20 cellular contexts compared by ENCODE assay signal in the genomic region with DNA sequence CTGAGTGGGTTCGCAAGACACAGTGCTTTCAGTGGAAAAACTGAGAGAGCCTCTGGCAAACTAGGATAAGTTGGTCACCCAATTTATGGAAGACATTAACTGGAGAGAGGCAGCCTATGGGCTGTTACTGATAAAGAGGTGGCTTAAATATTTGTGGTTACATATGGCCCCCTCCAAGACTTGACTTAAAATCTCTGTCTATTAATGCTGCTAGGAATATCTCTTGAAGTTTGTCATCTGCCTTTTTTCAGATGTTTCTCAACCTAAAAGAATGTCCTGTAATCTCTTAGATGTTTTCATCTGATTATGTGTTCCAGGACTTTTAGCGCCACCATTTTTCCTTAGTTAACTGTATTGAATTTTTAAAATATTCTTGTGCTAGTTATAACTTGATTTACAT.
"Had no signal": no experiment of that assay in that cellular context is flagged by ENCODE, and none has a peak within 500 bp of the region (broad histone marks: within the 10 kb centered on the region; RNA-seq: fewer than 3 reads in every experiment).

No MANE protein-coding gene starts in this region.

- H3K27ac Mint-ChIP-seq: activated naive CD4-positive, alpha-beta T cell treated with anti-CD3 and anti-CD28 coated beads, Interleukin-2, amount 10 ng/mL, durations not matched to agents 7 days and 5 days; T-helper 2 cell treated with Interferon-gamma antibody and Interleukin-4, amounts not matched to agents 5 μg/mL and 100 μg/mL, for 36 hours had no signal

- H3K4me3 ChIP-seq: body of pancreas, esophagus muscularis mucosa, heart left ventricle, lower lobe of right lung, ovary, right lobe of liver, spleen, stomach, thoracic aorta, upper lobe of right lung had no signal

- H3K27me3 Mint-ChIP-seq: activated naive CD4-positive, alpha-beta T cell treated with anti-CD3 and anti-CD28 coated beads, Interleukin-2, amount 10 ng/mL, durations not matched to agents 7 days and 5 days had no signal

- ATAC-seq: body of pancreas, foreskin keratinocyte, heart left ventricle, left colon, lower lobe of right lung, right lobe of liver, upper lobe of right lung had no signal

- H3K4me1 Mint-ChIP-seq: activated naive CD4-positive, alpha-beta T cell treated with anti-CD3 and anti-CD28 coated beads, Interleukin-2, amount 10 ng/mL, durations not matched to agents 7 days and 5 days had no signal

- DNase-seq: activated CD4-positive, alpha-beta T cell treated with anti-CD3 and anti-CD28 coated beads, Interleukin-2, amount 50 U/mL, for 1 hour; activated CD4-positive, CD25-positive, alpha-beta regulatory T cell; activated naive CD4-positive, alpha-beta T cell treated with anti-CD3 and anti-CD28 coated beads, Interleukin-2, amount 10 ng/mL, durations not matched to agents 7 days and 5 days; body of pancreas; central memory CD4-positive, alpha-beta T cell; cortex of kidney; effector CD4-positive, alpha-beta T cell; foreskin keratinocyte; heart left ventricle; left colon; lower lobe of right lung; ovary; right lobe of liver; spleen; stomach; upper lobe of right lung had no signal

- H3K4me3 Mint-ChIP-seq: activated naive CD4-positive, alpha-beta T cell treated with anti-CD3 and anti-CD28 coated beads, Interleukin-2, amount 10 ng/mL, durations not matched to agents 7 days and 5 days; mesothelial cell of epicardium; T-helper 2 cell treated with Interferon-gamma antibody and Interleukin-4, amounts not matched to agents 5 μg/mL and 100 μg/mL, for 36 hours had no signal

- H3K9me3 Mint-ChIP-seq: activated naive CD4-positive, alpha-beta T cell treated with anti-CD3 and anti-CD28 coated beads, Interleukin-2, amount 10 ng/mL, durations not matched to agents 7 days and 5 days; T-helper 2 cell treated with Interferon-gamma antibody and Interleukin-4, amounts not matched to agents 5 μg/mL and 100 μg/mL, for 36 hours had no signal
